ENCODE assay signal across 14 cellular contexts in the genomic region with DNA sequence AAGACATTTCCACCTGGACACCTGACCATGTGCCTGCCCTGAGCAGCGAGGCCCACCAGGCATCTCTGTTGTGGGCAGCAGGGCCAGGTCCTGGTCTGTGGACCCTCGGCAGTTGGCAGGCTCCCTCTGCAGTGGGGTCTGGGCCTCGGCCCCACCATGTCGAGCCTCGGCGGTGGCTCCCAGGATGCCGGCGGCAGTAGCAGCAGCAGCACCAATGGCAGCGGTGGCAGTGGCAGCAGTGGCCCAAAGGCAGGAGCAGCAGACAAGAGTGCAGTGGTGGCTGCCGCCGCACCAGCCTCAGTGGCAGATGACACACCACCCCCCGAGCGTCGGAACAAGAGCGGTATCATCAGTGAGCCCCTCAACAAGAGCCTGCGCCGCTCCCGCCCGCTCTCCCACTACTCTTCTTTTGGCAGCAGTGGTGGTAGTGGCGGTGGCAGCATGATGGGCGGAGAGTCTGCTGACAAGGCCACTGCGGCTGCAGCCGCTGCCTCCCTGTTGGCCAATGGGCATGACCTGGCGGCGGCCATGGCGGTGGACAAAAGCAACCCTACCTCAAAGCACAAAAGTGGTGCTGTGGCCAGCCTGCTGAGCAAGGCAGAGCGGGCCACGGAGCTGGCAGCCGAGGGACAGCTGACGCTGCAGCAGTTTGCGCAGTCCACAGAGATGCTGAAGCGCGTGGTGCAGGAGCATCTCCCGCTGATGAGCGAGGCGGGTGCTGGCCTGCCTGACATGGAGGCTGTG.
"Had no signal": no experiment of that assay in that cellular context is flagged by ENCODE, and none has a peak within 500 bp of the region (broad histone marks: within the 10 kb centered on the region; RNA-seq: fewer than 3 reads in every experiment).

No MANE protein-coding gene starts in this region.

- H2AFZ ChIP-seq: neural progenitor cell had no signal

- H3K27me3 ChIP-seq: breast epithelium, colonic mucosa, esophagus muscularis mucosa, neural progenitor cell, pancreas, tibial artery, vagina had no signal

- H3K27ac ChIP-seq: colonic mucosa, esophagus muscularis mucosa, neural progenitor cell, pancreas, tibial artery, vagina had no signal

- H3K9ac ChIP-seq: neural progenitor cell had no signal

- H3K36me3 ChIP-seq: breast epithelium, colonic mucosa, neural progenitor cell had no signal

- H3K27ac Mint-ChIP-seq: WTC11 had no signal

- H3K9me3 Mint-ChIP-seq: neural progenitor cell, WTC11 had no signal

- H3K4me3 ChIP-seq: breast epithelium, colonic mucosa, esophagus muscularis mucosa, neural progenitor cell, pancreas, tibial artery, vagina had no signal

- H3K4me3 Mint-ChIP-seq: neural progenitor cell, WTC11 had no signal

- H3K9me3 ChIP-seq: breast epithelium, colonic mucosa, esophagus muscularis mucosa, pancreas, tibial artery, vagina had no signal

- H3K4me2 ChIP-seq: neural progenitor cell had no signal

- DNase-seq: activated CD4-positive, alpha-beta T cell treated with anti-CD3 and anti-CD28 coated beads for 4 hours; aorta; colonic mucosa; hippocampal formation; kidney glomerular epithelial cell; stimulated activated CD4-positive, alpha-beta T cell treated with anti-CD3 and anti-CD28 coated beads, Interleukin-1b, Interleukin-23, amount 100 ng/mL, for 48 hours; T-helper 2 cell; tibial artery had no signal

- H3K4me1 ChIP-seq: colonic mucosa had no signal

- ATAC-seq: pancreas, WTC11 had no signal

- FAIRE-seq: pancreas had no signal
